Comparison of ENCODE assay signal across 8 cellular contexts in the genomic region with DNA sequence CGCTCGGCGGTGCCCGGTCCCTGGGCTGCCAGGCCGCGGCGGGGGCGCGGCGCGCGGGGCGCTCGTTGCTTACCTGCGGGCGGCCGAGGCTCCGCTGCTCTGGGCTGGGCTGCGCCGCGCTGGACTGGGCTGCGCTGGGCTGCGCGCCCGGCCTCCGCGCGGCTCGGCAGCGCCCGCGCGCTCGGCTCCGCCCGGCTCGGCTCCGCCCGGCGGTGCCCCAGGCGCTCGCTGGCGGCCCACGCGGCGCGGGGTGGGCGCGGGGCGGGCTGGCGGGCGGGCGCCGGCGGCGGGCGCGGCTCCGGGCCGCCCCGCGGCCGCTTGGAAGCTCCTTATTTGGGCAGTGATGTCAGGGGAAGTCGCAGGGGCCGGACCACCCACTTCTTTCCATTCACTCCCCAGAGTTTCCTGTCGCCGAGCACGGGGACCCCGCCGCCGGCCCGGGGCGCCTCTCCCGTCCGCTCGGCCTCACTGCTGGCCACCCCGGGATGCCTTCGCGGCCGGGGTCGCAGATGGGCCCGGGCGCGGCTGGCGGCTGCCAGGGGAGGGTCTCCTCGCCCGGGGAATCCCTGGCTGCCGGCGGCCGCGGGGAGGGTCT.
DNase-seq lines count a peak whose midpoint lies in the region; ATAC-seq and TF ChIP-seq lines count a peak whose summit lies in the region.

No MANE protein-coding gene starts in this region.

- 0 out of 4 replicates have a peak overlapping the region, but pooled peaks of 1 of the 2 experiments have one; percentile 7 for H3K27ac ChIP-seq in SK-N-SH (ENCODE audit: low read depth in 2 of 2, low read length in 1 of 2)

- no peaks in the 10 kb centered on the region for H3K27me3 ChIP-seq in SK-N-SH (ENCODE audit: insufficient read depth)

- no peaks in the 10 kb centered on the region for H3K27me3 Mint-ChIP-seq in activated naive CD8-positive, alpha-beta T cell treated with anti-CD3 and anti-CD28 coated beads, Interleukin-2, amount 10 ng/mL, durations not matched to agents 7 days and 5 days
- peaks cover 52% of the 10 kb centered on the region for H3K27me3 Mint-ChIP-seq in type B pancreatic cell

- no peak for TF ChIP-seq EP300 in SK-N-SH (IDR thresholded peaks at IDR 0.05; ENCODE audit: borderline replicate concordance in 1 of 2, low read depth in 1 of 2, low read length in 1 of 2)

- no peak overlapping the region; the same call in 1 of the 2 replicates for H2AFZ ChIP-seq in SK-N-SH (ENCODE audit: low read depth)

- TF ChIP-seq RAD21 in SK-N-SH (IDR thresholded peaks at IDR 0.05; ENCODE audit: low read length) = no peak

- H3K9ac ChIP-seq in SK-N-SH = peak overlapping the region; percentile 70; the same call in 1 of the 2 replicates

- peak overlapping the region; percentile 56 to 62 for H3K4me3 ChIP-seq in SK-N-SH (ENCODE audit: low read depth in 2 of 2, low read length in 1 of 2)
- H3K4me3 ChIP-seq in retinal pigment epithelial cell (ENCODE audit: low read length) = peak overlapping the region; percentile 55

- no peaks in the 10 kb centered on the region for H3K9me3 Mint-ChIP-seq in activated naive CD8-positive, alpha-beta T cell treated with anti-CD3 and anti-CD28 coated beads, Interleukin-2, amount 10 ng/mL, durations not matched to agents 7 days and 5 days
- no peaks in the 10 kb centered on the region for H3K9me3 Mint-ChIP-seq in type B pancreatic cell

- H3K36me3 Mint-ChIP-seq in activated naive CD8-positive, alpha-beta T cell treated with anti-CD3 and anti-CD28 coated beads, Interleukin-2, amount 10 ng/mL, durations not matched to agents 7 days and 5 days = peaks cover 2% of the 10 kb centered on the region
- no peaks in the 10 kb centered on the region for H3K36me3 Mint-ChIP-seq in type B pancreatic cell

- no peaks in the 10 kb centered on the region for H3K9me3 ChIP-seq in SK-N-SH

- H3K4me1 ChIP-seq in SK-N-SH (ENCODE audit: control insufficient read depth in 1 of 2, insufficient read depth in 2 of 2, low read depth in 1 of 2, low read length in 1 of 2) = peaks cover 8 to 21% of the 10 kb centered on the region in 2 experiments; a peak in 3 of 4 replicates

- intact Hi-C loops in left ventricle myocardium superior (cut with micrococcal nuclease) = no loop called here

- DNase-seq in Ammon's horn (ENCODE audit: low spot score) = peak; percentile 67
- peak; percentile 89 for DNase-seq in SK-N-SH
- peak; percentile 72 for DNase-seq in activated naive CD8-positive, alpha-beta T cell treated with anti-CD3 and anti-CD28 coated beads, Interleukin-2, amount 10 ng/mL, durations not matched to agents 7 days and 5 days
- peak; percentile 83 for DNase-seq in left ventricle myocardium superior
- DNase-seq in retinal pigment epithelial cell (ENCODE audit: low read depth) = peak; percentile 4
- no peak for DNase-seq in type B pancreatic cell (ENCODE audit: extremely low spot score, unreplicated experiment)

- ATAC-seq in GM19035 (IDR thresholded peaks at IDR 0.05; ENCODE audit: unreplicated experiment) (peak; percentile 53), HG03280 (IDR thresholded peaks at IDR 0.05; ENCODE audit: unreplicated experiment) (peak; percentile 62), left ventricle myocardium superior (peak; percentile 78)
- peak; percentile 83 for ATAC-seq in activated naive CD8-positive, alpha-beta T cell treated with anti-CD3 and anti-CD28 coated beads, Interleukin-2, amount 10 ng/mL, durations not matched to agents 7 days and 5 days (ENCODE audit: low read depth)

- no peaks in the 10 kb centered on the region for H4K20me1 ChIP-seq in SK-N-SH (ENCODE audit: insufficient read depth)

- POLR2A ChIA-PET in SK-N-SH (lab: Yijun Ruan, JAX) = interaction anchor here (0.6 kb wide), 1 partner anchor 87 kb away, joined by 3 read pairs; no protein-coding TSS in a partner anchor
- POLR2A ChIA-PET in activated naive CD8-positive, alpha-beta T cell treated with anti-CD3 and anti-CD28 coated beads, Interleukin-2, amount 10 ng/mL, durations not matched to agents 7 days and 5 days (lab: Charles Lee) = interaction anchor here (0.7 to 3.6 kb wide), 8 partner anchors 9 to 150 kb away, joined by 3 to 30 read pairs (median 4); no protein-coding TSS in a partner anchor

- peak overlapping the region; percentile 63 for H3K4me3 Mint-ChIP-seq in activated naive CD8-positive, alpha-beta T cell treated with anti-CD3 and anti-CD28 coated beads, Interleukin-2, amount 10 ng/mL, durations not matched to agents 7 days and 5 days
- H3K4me3 Mint-ChIP-seq in type B pancreatic cell = no peak overlapping the region

- peaks cover 55% of the 10 kb centered on the region for H3K4me1 Mint-ChIP-seq in activated naive CD8-positive, alpha-beta T cell treated with anti-CD3 and anti-CD28 coated beads, Interleukin-2, amount 10 ng/mL, durations not matched to agents 7 days and 5 days
- peaks cover 21% of the 10 kb centered on the region for H3K4me1 Mint-ChIP-seq in type B pancreatic cell (ENCODE audit: unreplicated experiment)

- no peaks in the 10 kb centered on the region for H3K9me2 ChIP-seq in SK-N-SH

- H3K79me2 ChIP-seq in SK-N-SH (ENCODE audit: insufficient read depth) = no peaks in the 10 kb centered on the region

- no peaks in the 10 kb centered on the region for H3K36me3 ChIP-seq in SK-N-SH (replicated peaks in 1 of 2; ENCODE audit: control insufficient read depth in 1 of 2, insufficient read depth in 2 of 2, low read length in 1 of 2)

- H3K27ac Mint-ChIP-seq in activated naive CD8-positive, alpha-beta T cell treated with anti-CD3 and anti-CD28 coated beads, Interleukin-2, amount 10 ng/mL, durations not matched to agents 7 days and 5 days = peak overlapping the region; percentile 53
- H3K27ac Mint-ChIP-seq in type B pancreatic cell = no peak overlapping the region

- TF ChIP-seq CTCF in SK-N-SH (IDR thresholded peaks at IDR 0.05) (no peak), retinal pigment epithelial cell (conservative IDR thresholded peaks at IDR 0.05; ENCODE audit: low read depth, low read length) (no peak), type B pancreatic cell (conservative IDR thresholded peaks at IDR 0.05) (no peak)

- 0% methylated on average over 11 of the region's 91 CpGs for WGBS in SK-N-SH (ENCODE audit: low lambda C conversion rate)

- peak overlapping the region; percentile 86 for H3K4me2 ChIP-seq in SK-N-SH

- no peaks in the 10 kb centered on the region for H3F3A ChIP-seq in SK-N-SH (replicated peaks; ENCODE audit: insufficient read depth)

- CTCF ChIA-PET in SK-N-SH (lab: Yijun Ruan, JAX) = interaction anchor here (0.6 to 4.5 kb wide), 7 partner anchors 9 to 315 kb away, joined by 3 to 18 read pairs (median 3); no protein-coding TSS in a partner anchor

TF ChIP-seq in SK-N-SH, 30 proteins besides CTCF, POLR2A, EP300 and RAD21:
- TF ChIP-seq MXI1 (IDR thresholded peaks at IDR 0.05; ENCODE audit: low read depth, low read length) (peak; percentile 37; the same call in 1 of the 2 replicates), NRF1 (IDR thresholded peaks at IDR 0.05; ENCODE audit: low read depth, low read length) (peak; percentile 25; the same call in 1 of the 2 replicates), SMC3 (IDR thresholded peaks at IDR 0.05; ENCODE audit: low read depth, low read length) (no peak)
